Comparison of ENCODE assay signal across 9 cellular contexts in genomic region chr3:4984511-4984864, GRCh38. TPM values are rescaled to one million over a fixed set of nuclear protein-coding genes. Genes with fewer than 3 reads are reported as not detected.
DNase-seq lines count a peak whose midpoint lies in the region; ATAC-seq and TF ChIP-seq lines count a peak whose summit lies in the region.
"Had no signal": no experiment of that assay in that cellular context is flagged by ENCODE, and none has a peak within 500 bp of the region (broad histone marks: within the 10 kb centered on the region; RNA-seq: fewer than 3 reads in every experiment).

No MANE protein-coding gene starts in this region.

- in situ Hi-C loops in brain microvascular endothelial cell (cut with HindIII; ENCODE audit: low pct_ligation_motif_present, low sequenced_read_pairs) = loop anchor here (10.0 kb wide), 1 partner anchor 270 kb away; no protein-coding TSS in a partner anchor

- H3K27me3 ChIP-seq in heart right ventricle (no peaks in the 10 kb centered on the region), brain microvascular endothelial cell (replicated peaks) (no peaks in the 10 kb centered on the region), mucosa of rectum (ENCODE audit: control insufficient read depth in 2 of 2, insufficient read depth in 2 of 2, low read length in 2 of 2) (no peaks in the 10 kb centered on the region)

- TF ChIP-seq CTCF in heart right ventricle (IDR thresholded peaks at IDR 0.05) (no peak), brain microvascular endothelial cell (IDR thresholded peaks at IDR 0.05; ENCODE audit: low read depth, low read length, missing control alignments) (no peak)

- H3K9me3 ChIP-seq in heart right ventricle (no peaks in the 10 kb centered on the region), mucosa of rectum (ENCODE audit: control insufficient read depth in 2 of 2, low read length in 2 of 2) (no peaks in the 10 kb centered on the region)

- intact Hi-C loops in heart right ventricle (cut with DNase I) = loop anchor here in 4 of 10 donors (5.0 kb wide), 5 partner anchors 33 to 272 kb away; no protein-coding TSS in a partner anchor
- intact Hi-C loops in cardiac septum (cut with DNase I) = no loop called here

- peaks cover 0 to 55% (median 23%) of the 10 kb centered on the region in 9 donors for H3K36me3 ChIP-seq in heart right ventricle
- H3K36me3 ChIP-seq in brain microvascular endothelial cell (replicated peaks) = peaks cover 52% of the 10 kb centered on the region
- H3K36me3 ChIP-seq in mucosa of rectum (ENCODE audit: control insufficient read depth in 2 of 2, insufficient read depth in 2 of 2, low read length in 2 of 2) = peaks cover 12 to 16% of the 10 kb centered on the region in 2 donors

- 25 to 27% methylated on average over 9 of the region's 9 CpGs for WGBS in heart right ventricle, 2 donors

- H3K4me3 ChIP-seq in heart right ventricle (peak overlapping the region; percentile 8 to 98 (median 87)), brain microvascular endothelial cell (ENCODE audit: low read depth, low read length) (peak overlapping the region; percentile 100), mucosa of rectum (ENCODE audit: low read length in 2 of 2) (peak overlapping the region; percentile 52 to 98)
- H3K4me3 ChIP-seq: SK-N-MC had no signal

- no peak for DNase-seq in heart right ventricle
- no peak for DNase-seq in cardiac septum (ENCODE audit: low spot score)
- no peak for DNase-seq in brain microvascular endothelial cell
- DNase-seq in ureter (ENCODE audit: low spot score) = peak; percentile 19
- DNase-seq in NCI-H2171 treated with DMSO at 0.1 percent for 48 hours (lab: John Stamatoyannopoulos, UW) = no peak
- DNase-seq in SKM-1 treated with dmso at 0.1 percent for 144 hours (lab: John Stamatoyannopoulos, UW; ENCODE audit: unreplicated experiment) = no peak

- H3K9ac ChIP-seq in mucosa of rectum (ENCODE audit: low read depth in 1 of 2, low read length in 2 of 2) = peak overlapping the region; percentile 14 to 74

- no peak for ATAC-seq in heart right ventricle
- no peak for ATAC-seq in HG03520 (IDR thresholded peaks at IDR 0.05; ENCODE audit: unreplicated experiment)

- H3K4me1 ChIP-seq in heart right ventricle (peaks cover 22 to 79% (median 68%) of the 10 kb centered on the region in 9 donors), mucosa of rectum (ENCODE audit: control insufficient read depth in 2 of 2, insufficient read depth in 2 of 2, low read length in 2 of 2) (peaks cover 46 to 70% of the 10 kb centered on the region in 2 donors)

- peak overlapping the region; percentile 80 to 100 (median 100) for H3K27ac ChIP-seq in heart right ventricle
- H3K27ac ChIP-seq in brain microvascular endothelial cell = peak overlapping the region; percentile 95
- H3K27ac ChIP-seq in mucosa of rectum (ENCODE audit: low read depth in 2 of 2, low read length in 2 of 2) = peak overlapping the region; percentile 76 to 77
- H3K27ac ChIP-seq: SK-N-MC had no signal

RNA-seq across cellular contexts. Expression of gene BHLHE40, which starts 5.3 kb away (rescaled TPM):
- total RNA-seq in heart right ventricle = 100 to 1,000 TPM in 1 of 10 donors, 10 to 100 TPM in 9; 14.2 to 209 (median 54.9) TPM
- 10 to 100 TPM; 10.0 to 10.7 TPM for polyA plus RNA-seq in heart right ventricle
- 71.5 TPM for total RNA-seq in cardiac septum
- 206 TPM for total RNA-seq in ureter
